30 cellular contexts compared by ENCODE assay signal in the genomic region with DNA sequence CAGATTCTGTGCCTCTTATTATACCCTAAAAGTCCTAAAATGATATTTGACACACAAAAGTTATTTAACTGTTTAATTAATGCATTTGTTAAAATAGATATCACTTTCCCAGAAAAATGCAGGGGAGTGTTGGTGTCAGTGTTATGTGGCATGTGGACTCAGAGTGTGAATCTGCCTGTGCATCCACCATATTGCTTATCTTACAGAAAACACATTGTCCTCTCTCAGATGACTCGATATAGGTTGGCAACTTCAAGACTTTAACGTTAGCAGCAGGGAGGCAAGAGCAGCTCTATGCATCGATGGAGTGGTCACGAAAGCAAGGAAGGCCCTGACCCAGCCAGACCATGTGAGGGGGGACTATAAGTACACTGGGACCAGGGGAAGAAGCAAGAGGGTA.
"Had no signal": no experiment of that assay in that cellular context is flagged by ENCODE, and none has a peak within 500 bp of the region (broad histone marks: within the 10 kb centered on the region; RNA-seq: fewer than 3 reads in every experiment).

No MANE protein-coding gene starts in this region.

- H2AFZ ChIP-seq: neural progenitor cell had no signal

- H3K9me3 ChIP-seq: left ventricle myocardium inferior, neutrophil, ovary, prostate gland, testis, thyroid gland, transverse colon, upper lobe of left lung, vagina had no signal

- H3K4me3 Mint-ChIP-seq: mesothelial cell of epicardium; naive B cell; natural killer cell; nephron progenitor cell; neural progenitor cell; stimulated activated naive B cell treated with anti-CD40 and anti-IgM and Interleukin-4, amounts not matched to agents 10 μg/mL and 1 μg/mL and 100 μg/mL, for 72 hours had no signal

- H3K27ac Mint-ChIP-seq: mesothelial cell of epicardium; naive B cell; natural killer cell; nephron progenitor cell; neural progenitor cell; stimulated activated naive B cell treated with anti-CD40 and anti-IgM and Interleukin-4, amounts not matched to agents 10 μg/mL and 1 μg/mL and 100 μg/mL, for 72 hours had no signal

- H3K36me3 Mint-ChIP-seq: mesothelial cell of epicardium; natural killer cell; neural progenitor cell; stimulated activated naive B cell treated with anti-CD40 and anti-IgM and Interleukin-4, amounts not matched to agents 10 μg/mL and 1 μg/mL and 100 μg/mL, for 72 hours had no signal

- ATAC-seq: natural killer cell; right cardiac atrium; sciatic nerve; stimulated activated naive B cell treated with anti-CD40 and anti-IgM and Interleukin-4, amounts not matched to agents 10 μg/mL and 1 μg/mL and 100 μg/mL, for 72 hours; stimulated activated naive CD8-positive, alpha-beta T cell treated with anti-CD3 and anti-CD28 coated beads, Interleukin-15, Interleukin-2, amounts not matched to agents 100 U/mL and 50 U/mL, for 24 hours had no signal

- H3K4me2 ChIP-seq: neural progenitor cell had no signal

- H3K4me1 ChIP-seq: left ventricle myocardium inferior, neural progenitor cell, prostate gland, stomach, testis, thyroid gland, transverse colon, upper lobe of left lung, vagina had no signal

- H3K27me3 ChIP-seq: neural progenitor cell, neutrophil, ovary, stomach, testis, thyroid gland, transverse colon, upper lobe of left lung, vagina had no signal

- DNase-seq: islet precursor cell; left ventricle myocardium inferior; mesendoderm; naive B cell; natural killer cell; nephron progenitor cell; occipital lobe; ovary; posterior cingulate gyrus; retina; right cardiac atrium; stimulated activated CD4-positive, alpha-beta T cell treated with anti-CD3 and anti-CD28 coated beads, Interleukin-12 subunit alpha, Interleukin-12 subunit beta, amount 100 ng/mL, for 4 hours; stimulated activated CD4-positive, alpha-beta T cell treated with anti-CD3 and anti-CD28 coated beads, Interleukin-15, amount 100 ng/mL, for 24 hours; stimulated activated CD4-positive, alpha-beta T cell treated with anti-CD3 and anti-CD28 coated beads, Interleukin-2, amount 100 ng/mL, for 24 hours; stimulated activated CD4-positive, alpha-beta T cell treated with anti-CD3 and anti-CD28 coated beads, Interleukin-4, amount 100 ng/mL, for 1 hour; stimulated activated naive B cell treated with anti-CD40 and anti-IgM and Interleukin-4, amounts not matched to agents 10 μg/mL and 1 μg/mL and 100 μg/mL, for 72 hours; stimulated activated naive CD8-positive, alpha-beta T cell treated with anti-CD3 and anti-CD28 coated beads, Interleukin-15, Interleukin-2, amounts not matched to agents 100 U/mL and 50 U/mL, for 24 hours; stomach; testis; thyroid gland; transverse colon; upper lobe of left lung had no signal

- H3K4me3 ChIP-seq: left ventricle myocardium inferior, lung, neural progenitor cell, ovary, prostate gland, skin epidermis, stomach, testis, thyroid gland, transverse colon, upper lobe of left lung, vagina had no signal

- H3K27ac ChIP-seq: left ventricle myocardium inferior, neural progenitor cell, neutrophil, ovary, prostate gland, skin epidermis, stomach, testis, thyroid gland, transverse colon, upper lobe of left lung, vagina had no signal

- H3K4me1 Mint-ChIP-seq: mesothelial cell of epicardium; naive B cell; natural killer cell; nephron progenitor cell; neural progenitor cell; stimulated activated naive B cell treated with anti-CD40 and anti-IgM and Interleukin-4, amounts not matched to agents 10 μg/mL and 1 μg/mL and 100 μg/mL, for 72 hours had no signal

- H3K36me3 ChIP-seq: left ventricle myocardium inferior, neural progenitor cell, neutrophil, ovary, prostate gland, stomach, thyroid gland, transverse colon, upper lobe of left lung, vagina had no signal

- H3K9ac ChIP-seq: neural progenitor cell had no signal
